ENCODE assay signal across 10 cellular contexts in the genomic region with DNA sequence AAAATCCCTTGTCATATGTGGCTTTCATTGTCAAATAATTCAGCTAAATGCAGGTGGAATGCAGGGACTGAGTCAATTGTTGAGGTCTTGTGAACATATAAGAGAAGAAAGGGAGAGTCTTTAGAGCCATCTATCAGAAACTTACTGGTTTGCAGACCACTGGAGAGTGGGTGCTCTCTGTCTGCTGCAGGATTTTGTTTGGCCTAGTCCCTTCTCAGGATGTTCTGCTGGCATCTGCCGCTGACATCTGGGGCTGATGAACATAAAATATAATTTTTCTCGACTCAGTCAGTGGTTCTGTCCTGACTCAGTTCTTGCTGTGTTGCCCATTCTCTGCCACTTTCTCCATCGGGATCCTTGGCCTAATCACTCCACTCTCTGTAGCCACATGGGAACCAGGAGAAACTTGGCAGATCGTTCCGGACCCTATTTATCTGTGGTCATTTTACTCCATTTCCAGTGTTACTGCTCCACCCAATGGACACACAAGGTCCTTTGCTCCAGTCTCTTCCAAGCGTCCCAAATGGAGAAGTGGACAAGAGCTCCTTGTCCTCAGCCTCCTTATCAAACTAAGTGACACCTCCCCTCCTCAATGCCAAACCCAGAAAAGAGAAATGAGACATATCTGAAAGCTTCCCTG.
DNase-seq lines count a peak whose midpoint lies in the region; ATAC-seq and TF ChIP-seq lines count a peak whose summit lies in the region.
"Had no signal": no experiment of that assay in that cellular context is flagged by ENCODE, and none has a peak within 500 bp of the region (broad histone marks: within the 10 kb centered on the region; RNA-seq: fewer than 3 reads in every experiment).

No MANE protein-coding gene starts in this region.

- H3K4me2 ChIP-seq in osteoblast (ENCODE audit: insufficient read depth, low read length): no peak overlapping the region

- peak; percentile 59 for TF ChIP-seq CTCF in osteoblast (IDR thresholded peaks at IDR 0.05; ENCODE audit: extremely low read depth, low read depth, low read length)

- no peaks in the 10 kb centered on the region for H3K27me3 ChIP-seq in osteoblast (ENCODE audit: insufficient read depth, low read length)

- H3K9me3 ChIP-seq in osteoblast (ENCODE audit: low read depth, low read length): no peaks in the 10 kb centered on the region

- no peak overlapping the region for H3K4me3 ChIP-seq in osteoblast (ENCODE audit: insufficient read depth, low read length)
- H3K4me3 ChIP-seq: GM12878 had no signal

- no peaks in the 10 kb centered on the region for H3K79me2 ChIP-seq in osteoblast (ENCODE audit: insufficient read depth, low read length)

- H3K4me1 ChIP-seq in osteoblast (ENCODE audit: insufficient read depth, low read length): peaks cover 7% of the 10 kb centered on the region

- H3K27ac ChIP-seq in osteoblast (ENCODE audit: low read depth, low read length): no peak overlapping the region

- H2AFZ ChIP-seq in osteoblast (ENCODE audit: low read length): peak overlapping the region; percentile 37

- H3K36me3 ChIP-seq in osteoblast (ENCODE audit: insufficient read depth, low read length): no peaks in the 10 kb centered on the region

- DNase-seq in Daoy (ENCODE audit: low read depth) (peak; percentile 3), RPMI7951 (ENCODE audit: low read depth) (peak; percentile 40), fibroblast of the conjunctiva (ENCODE audit: low read depth) (peak; percentile 27), osteoblast (ENCODE audit: insufficient read length, low spot score, missing footprints) (peak; percentile 79), NCI-H128 (lab: John Stamatoyannopoulos, UW; ENCODE audit: unreplicated experiment) (no peak)
- DNase-seq: SHP77 treated with DMSO at 0.1 percent for 48 hours had no signal

- no peak for ATAC-seq in GM19452 (IDR thresholded peaks at IDR 0.05; ENCODE audit: unreplicated experiment)
- no peak for ATAC-seq in GM21526 (IDR thresholded peaks at IDR 0.05; ENCODE audit: low FRiP score, unreplicated experiment)
- no peak for ATAC-seq in HG03039 (IDR thresholded peaks at IDR 0.05; ENCODE audit: unreplicated experiment)
- ATAC-seq: GM12878 had no signal

- no peaks in the 10 kb centered on the region for H4K20me1 ChIP-seq in osteoblast (ENCODE audit: insufficient read depth, low read length)
